ENCODE assay signal across 17 cellular contexts in the genomic region with DNA sequence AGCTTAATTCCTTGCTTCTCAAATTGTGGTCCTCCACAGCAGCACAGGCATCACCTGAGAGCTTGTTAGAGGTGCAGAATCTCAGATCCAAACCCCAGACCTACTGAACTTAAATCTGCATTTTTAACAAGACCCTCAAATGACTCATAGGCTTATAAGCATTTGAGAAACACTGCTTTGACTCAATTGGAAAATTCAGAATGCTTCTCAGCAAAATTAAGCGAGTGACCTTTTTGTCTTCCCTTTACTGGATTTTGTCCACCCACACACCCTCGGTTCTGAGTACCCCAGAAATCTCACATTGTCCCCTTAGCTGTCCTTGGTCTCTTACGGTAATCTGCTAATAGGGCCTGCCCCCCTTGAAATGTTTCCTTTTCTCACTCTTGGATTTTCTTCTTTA.
DNase-seq lines count a peak whose midpoint lies in the region; ATAC-seq and TF ChIP-seq lines count a peak whose summit lies in the region.
"Had no signal": no experiment of that assay in that cellular context is flagged by ENCODE, and none has a peak within 500 bp of the region (broad histone marks: within the 10 kb centered on the region; RNA-seq: fewer than 3 reads in every experiment).

No MANE protein-coding gene starts in this region.

- H3K4me1 ChIP-seq in OCI-LY3 (ENCODE audit: low read length), result peaks cover 66% of the 10 kb centered on the region
- H3K4me1 ChIP-seq: SJCRH30 had no signal

- TF ChIP-seq CTCF in OCI-LY3 (IDR thresholded peaks at IDR 0.05; ENCODE audit: low read depth, low read length), result no peak

- H3K4me3 Mint-ChIP-seq in memory B cell, result no peak overlapping the region
- H3K4me3 Mint-ChIP-seq in stimulated activated naive CD8-positive, alpha-beta T cell treated with anti-CD3 and anti-CD28 coated beads, Interleukin-15, amount 100 ng/mL, for 72 hours, result peak overlapping the region in 1 of 2 donors; percentile 3
- H3K4me3 Mint-ChIP-seq: CD4-positive, CD25-positive, alpha-beta regulatory T cell had no signal

- peak overlapping the region; percentile 72 for H3K27ac Mint-ChIP-seq in memory B cell
- no peak overlapping the region for H3K27ac Mint-ChIP-seq in stimulated activated naive CD8-positive, alpha-beta T cell treated with anti-CD3 and anti-CD28 coated beads, Interleukin-15, amount 100 ng/mL, for 72 hours
- H3K27ac Mint-ChIP-seq: CD4-positive, CD25-positive, alpha-beta regulatory T cell had no signal

- H3K79me2 ChIP-seq in OCI-LY3 (ENCODE audit: low read length), result peaks cover 100% of the 10 kb centered on the region

- peak overlapping the region; percentile 64 for H3K27ac ChIP-seq in OCI-LY3 (ENCODE audit: low read length)
- H3K27ac ChIP-seq: PC-9, SJCRH30 had no signal

- no peak overlapping the region for H2AFZ ChIP-seq in OCI-LY3 (ENCODE audit: low read depth, low read length)
- H2AFZ ChIP-seq: PC-9 had no signal

- H3K36me3 Mint-ChIP-seq in memory B cell, result peaks cover 19% of the 10 kb centered on the region

- peaks cover 75% of the 10 kb centered on the region for H3K36me3 ChIP-seq in OCI-LY3 (replicated peaks; ENCODE audit: low read depth, low read length)
- H3K36me3 ChIP-seq: MG63, SJCRH30 had no signal

- H3K4me3 ChIP-seq in OCI-LY3 (ENCODE audit: low read length), result peak overlapping the region; percentile 18; the same call in 1 of the 2 replicates
- H3K4me3 ChIP-seq: MG63, PC-9, SJCRH30 had no signal

- no peaks in the 10 kb centered on the region for H3K9me3 Mint-ChIP-seq in memory B cell
- H3K9me3 Mint-ChIP-seq in stimulated activated naive CD8-positive, alpha-beta T cell treated with anti-CD3 and anti-CD28 coated beads, Interleukin-15, amount 100 ng/mL, for 72 hours, result no peaks in the 10 kb centered on the region

- ATAC-seq in GM19463 (IDR thresholded peaks at IDR 0.05; ENCODE audit: unreplicated experiment) (peak; percentile 39), memory B cell (ENCODE audit: low read depth) (no peak)
- peak; percentile 37 for ATAC-seq in stimulated activated naive CD8-positive, alpha-beta T cell treated with anti-CD3 and anti-CD28 coated beads, Interleukin-15, amount 100 ng/mL, for 72 hours

- H3K27me3 Mint-ChIP-seq in memory B cell, result no peaks in the 10 kb centered on the region
- no peaks in the 10 kb centered on the region for H3K27me3 Mint-ChIP-seq in stimulated activated naive CD8-positive, alpha-beta T cell treated with anti-CD3 and anti-CD28 coated beads, Interleukin-15, amount 100 ng/mL, for 72 hours
- H3K27me3 Mint-ChIP-seq: CD4-positive, CD25-positive, alpha-beta regulatory T cell had no signal

- H4K20me1 ChIP-seq in OCI-LY3 (ENCODE audit: insufficient read depth, low read length), result peaks cover 20% of the 10 kb centered on the region

- peaks cover 47% of the 10 kb centered on the region for H3K4me1 Mint-ChIP-seq in memory B cell
- peaks cover 18% of the 10 kb centered on the region for H3K4me1 Mint-ChIP-seq in stimulated activated naive CD8-positive, alpha-beta T cell treated with anti-CD3 and anti-CD28 coated beads, Interleukin-15, amount 100 ng/mL, for 72 hours
- H3K4me1 Mint-ChIP-seq: CD4-positive, CD25-positive, alpha-beta regulatory T cell had no signal

- peak overlapping the region; percentile 49 for H3K4me2 ChIP-seq in OCI-LY3 (ENCODE audit: low read length)
- H3K4me2 ChIP-seq: PC-9 had no signal

- H3K9ac ChIP-seq in OCI-LY3 (ENCODE audit: low read length), result peak overlapping the region; percentile 26; the same call in 1 of the 2 replicates

- H3K9me3 ChIP-seq in OCI-LY3 (ENCODE audit: insufficient read depth, low read length), result no peaks in the 10 kb centered on the region; the same call in 1 of the 2 replicates
- H3K9me3 ChIP-seq: MG63, SJCRH30 had no signal

- no peak for DNase-seq in memory B cell (ENCODE audit: low spot score in 2 of 2)
- DNase-seq in stimulated activated naive CD8-positive, alpha-beta T cell treated with anti-CD3 and anti-CD28 coated beads, Interleukin-15, amount 100 ng/mL, for 72 hours, result no peak
- DNase-seq in DMS 273 treated with DMSO at 0.1 percent for 48 hours (lab: John Stamatoyannopoulos, UW), result no peak
- DNase-seq in middle frontal gyrus (ENCODE audit: extremely low spot score, low spot score), result no peak
- DNase-seq in activated CD4-positive, alpha-beta T cell treated with anti-CD3 and anti-CD28 coated beads for 4 hours, result no peak
- DNase-seq: CD4-positive, CD25-positive, alpha-beta regulatory T cell; DMS79; HCEC 1CT; MG63; NCI-H1092; NCI-H146; NCI-H2081; NCI-H82; PC-9; SJCRH30 had no signal

- H3K27me3 ChIP-seq in OCI-LY3 (ENCODE audit: low read depth, low read length), result no peaks in the 10 kb centered on the region
- H3K27me3 ChIP-seq: MG63, SJCRH30 had no signal
